In the genomic region with DNA sequence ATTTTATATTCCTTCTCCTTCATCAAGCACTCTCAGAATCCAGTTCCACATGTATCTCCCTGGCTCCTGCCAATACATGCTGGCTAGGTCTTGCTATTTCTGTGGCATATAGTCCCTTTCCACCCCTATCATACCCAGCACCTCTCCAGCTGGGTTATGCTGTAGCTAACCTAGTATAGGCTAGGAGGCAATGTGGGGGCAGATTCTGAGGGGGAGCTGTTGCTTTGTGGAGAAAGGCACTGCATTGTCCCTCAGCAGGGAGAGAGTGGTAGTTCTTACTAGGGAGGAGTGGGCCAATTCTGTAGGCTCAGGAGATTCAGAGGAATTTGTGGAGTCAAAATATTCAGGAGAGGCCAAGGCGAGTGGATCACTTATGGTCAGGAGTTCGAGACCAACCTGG, we compare ENCODE assay signal across 27 cellular contexts.
"Had no signal": no experiment of that assay in that cellular context is flagged by ENCODE, and none has a peak within 500 bp of the region (broad histone marks: within the 10 kb centered on the region; RNA-seq: fewer than 3 reads in every experiment).

No MANE protein-coding gene starts in this region.

- ATAC-seq: SK-N-SH treated with all-trans-retinoic acid at 6 μM for 48 hours had no signal

- H3K4me3 ChIP-seq: MG63, Peyer's patch, SJSA1 had no signal

- H3K4me1 Mint-ChIP-seq: activated CD4-positive, alpha-beta memory T cell treated with anti-CD3 and anti-CD28 coated beads, Interleukin-2, amount 10 ng/mL, durations not matched to agents 7 days and 5 days; activated naive CD4-positive, alpha-beta T cell treated with anti-CD3 and anti-CD28 coated beads, Interleukin-2, amount 10 ng/mL, durations not matched to agents 7 days and 5 days had no signal

- H3K27me3 Mint-ChIP-seq: activated CD4-positive, alpha-beta memory T cell treated with anti-CD3 and anti-CD28 coated beads, Interleukin-2, amount 10 ng/mL, durations not matched to agents 7 days and 5 days; activated naive CD4-positive, alpha-beta T cell treated with anti-CD3 and anti-CD28 coated beads, Interleukin-2, amount 10 ng/mL, durations not matched to agents 7 days and 5 days had no signal

- H3K27me3 ChIP-seq: MG63, Peyer's patch, SJSA1 had no signal

- H3K27ac Mint-ChIP-seq: activated CD4-positive, alpha-beta memory T cell treated with anti-CD3 and anti-CD28 coated beads, Interleukin-2, amount 10 ng/mL, durations not matched to agents 7 days and 5 days; activated naive CD4-positive, alpha-beta T cell treated with anti-CD3 and anti-CD28 coated beads, Interleukin-2, amount 10 ng/mL, durations not matched to agents 7 days and 5 days; activated T-helper 2 cell treated with anti-CD3 and anti-CD28 coated beads, Interferon-gamma antibody, Interleukin-2, Interleukin-4, amounts not matched to agents 10 μg/mL and 5 μg/mL and 100 μg/mL, durations not matched to agents 14 hours and 24 hours and 36 hours; T-helper 1 cell treated with Interleukin-12 subunit alpha and Interleukin-12 subunit beta and Interleukin-4 antibody, amounts not matched to agents 30 μg/mL and 1 μg/mL, for 36 hours had no signal

- H3K9me3 ChIP-seq: MG63, Peyer's patch, SJSA1 had no signal

- H3K36me3 ChIP-seq: MG63, Peyer's patch, SJSA1 had no signal

- H3K4me1 ChIP-seq: Peyer's patch had no signal

- H3K27ac ChIP-seq: Peyer's patch, RWPE1, SJSA1 had no signal

- H3K4me3 Mint-ChIP-seq: activated CD4-positive, alpha-beta memory T cell treated with anti-CD3 and anti-CD28 coated beads, Interleukin-2, amount 10 ng/mL, durations not matched to agents 7 days and 5 days; activated naive CD4-positive, alpha-beta T cell treated with anti-CD3 and anti-CD28 coated beads, Interleukin-2, amount 10 ng/mL, durations not matched to agents 7 days and 5 days; T-helper 1 cell treated with Interleukin-12 subunit alpha and Interleukin-12 subunit beta and Interleukin-4 antibody, amounts not matched to agents 30 μg/mL and 1 μg/mL, for 36 hours had no signal

- DNase-seq: activated CD4-positive, alpha-beta memory T cell treated with anti-CD3 and anti-CD28 coated beads, Interleukin-2, amount 10 ng/mL, durations not matched to agents 7 days and 5 days; activated CD4-positive, alpha-beta T cell treated with anti-CD3 and anti-CD28 coated beads, Interleukin-2, amount 50 U/mL, for 1 hour; activated CD4-positive, CD25-positive, alpha-beta regulatory T cell; activated gamma-delta T cell treated with Interleukin-2 at 50 U/mL for 16 hours; activated naive CD4-positive, alpha-beta T cell treated with anti-CD3 and anti-CD28 coated beads, Interleukin-2, amount 10 ng/mL, durations not matched to agents 7 days and 5 days; activated T-cell treated with anti-CD3 and anti-CD28 coated beads for 4 hours; activated T-cell treated with anti-CD3 and anti-CD28 coated beads, Interleukin-2, amount 50 U/mL, for 48 hours; aorta; central memory CD4-positive, alpha-beta T cell; MG63; NCI-H1105; NCI-H1436; NCI-H1694 treated with DMSO at 0.1 percent for 48 hours; NCI-H2029 treated with DMSO at 0.1 percent for 48 hours; NCI-H345; NCI-H510A; NCI-H526 treated with DMSO at 0.1 percent for 48 hours; NK-92 treated with Interleukin-12 subunit alpha and Interleukin-12 subunit beta, amount 100 ng/mL, for 24 hours; SHP77; SW 1271; T-helper 9 cell had no signal

- H3K9me3 Mint-ChIP-seq: activated CD4-positive, alpha-beta memory T cell treated with anti-CD3 and anti-CD28 coated beads, Interleukin-2, amount 10 ng/mL, durations not matched to agents 7 days and 5 days; activated naive CD4-positive, alpha-beta T cell treated with anti-CD3 and anti-CD28 coated beads, Interleukin-2, amount 10 ng/mL, durations not matched to agents 7 days and 5 days; activated T-helper 2 cell treated with anti-CD3 and anti-CD28 coated beads, Interferon-gamma antibody, Interleukin-2, Interleukin-4, amounts not matched to agents 10 μg/mL and 5 μg/mL and 100 μg/mL, durations not matched to agents 14 hours and 24 hours and 36 hours; T-helper 1 cell treated with Interleukin-12 subunit alpha and Interleukin-12 subunit beta and Interleukin-4 antibody, amounts not matched to agents 30 μg/mL and 1 μg/mL, for 36 hours had no signal
